In genomic region chr4:41012308-41012707, GRCh38 we compare ENCODE assay signal across 1 cellular context.
TF ChIP-seq lines count a peak whose summit lies in the region.

No MANE protein-coding gene starts in this region.

TF ChIP-seq in SK-N-SH, 30 proteins besides CTCF, POLR2A, EP300 and RAD21 (continued from another document):
- no peak for TF ChIP-seq PBX3 (IDR thresholded peaks at IDR 0.05)
- no peak for TF ChIP-seq RCOR1 (IDR thresholded peaks at IDR 0.05; ENCODE audit: low read length)
- no peak for TF ChIP-seq MXI1 (IDR thresholded peaks at IDR 0.05; ENCODE audit: low read depth, low read length)
- no peak for TF ChIP-seq TCF12 (IDR thresholded peaks at IDR 0.05)
